In the genomic region with DNA sequence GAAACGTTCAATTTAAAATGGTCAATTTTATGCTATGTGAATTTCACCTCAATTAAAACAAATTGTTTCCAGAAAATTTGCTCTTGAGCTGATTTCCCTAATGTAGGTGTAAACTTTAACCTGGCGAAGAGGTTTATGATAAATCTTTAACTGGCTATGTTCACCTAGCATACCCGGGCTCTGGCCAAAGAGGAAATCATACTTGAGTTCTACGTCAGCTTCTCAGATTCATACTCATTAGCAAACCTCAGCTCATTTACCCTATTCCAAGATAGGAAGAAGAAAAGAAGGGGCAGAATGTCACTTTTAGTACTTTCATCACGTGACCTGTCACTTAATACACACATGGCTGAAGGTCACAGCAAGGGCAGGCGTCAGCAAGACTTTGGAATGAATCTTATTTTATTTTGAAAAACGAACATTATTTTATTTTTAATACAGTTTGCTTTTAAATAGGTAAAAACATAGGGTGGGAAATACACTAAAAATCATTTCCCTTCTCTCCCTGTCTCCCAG, we compare ENCODE assay signal across 25 cellular contexts.
"Had no signal": no experiment of that assay in that cellular context is flagged by ENCODE, and none has a peak within 500 bp of the region (broad histone marks: within the 10 kb centered on the region; RNA-seq: fewer than 3 reads in every experiment).

No MANE protein-coding gene starts in this region.

- H3K9me3 ChIP-seq: suprapubic skin, tibial nerve had no signal

- DNase-seq: activated CD4-positive, alpha-beta T cell treated with anti-CD3 and anti-CD28 coated beads, Interleukin-2, amount 10 ng/mL, durations not matched to agents 7 days and 5 days; activated CD4-positive, CD25-positive, alpha-beta regulatory T cell treated with anti-CD3 and anti-CD28 coated beads, Interleukin-2, amount 50 U/mL, for 72 hours; activated CD8-positive, alpha-beta memory T cell treated with anti-CD3 and anti-CD28 coated beads, Interleukin-2, amount 10 ng/mL, durations not matched to agents 7 days and 5 days; activated CD8-positive, alpha-beta T cell treated with anti-CD3 and anti-CD28 coated beads for 36 hours; activated gamma-delta T cell; activated naive CD4-positive, alpha-beta T cell treated with anti-CD3 and anti-CD28 coated beads, Interleukin-2, amount 50 U/mL, for 16 hours; activated naive CD8-positive, alpha-beta T cell treated with anti-CD3 and anti-CD28 coated beads, Interleukin-2, amount 50 U/mL, for 24 hours; caudate nucleus; effector CD8-positive, alpha-beta T cell; foreskin keratinocyte; hippocampal formation; left lung; mammary epithelial cell; natural killer cell; psoas muscle; sigmoid colon; stimulated activated CD4-positive, alpha-beta T cell treated with anti-CD3 and anti-CD28 coated beads, Interleukin-15, amount 100 ng/mL, for 24 hours; stomach; T-helper 1 cell; WERI-Rb-1 had no signal

- FAIRE-seq: TTC549 had no signal

- ATAC-seq: activated CD8-positive, alpha-beta memory T cell treated with anti-CD3 and anti-CD28 coated beads, Interleukin-2, amount 10 ng/mL, durations not matched to agents 7 days and 5 days; activated CD8-positive, alpha-beta T cell treated with anti-CD3 and anti-CD28 coated beads for 36 hours; activated naive CD8-positive, alpha-beta T cell treated with anti-CD3 and anti-CD28 coated beads, Interleukin-2, amount 50 U/mL, for 24 hours; foreskin keratinocyte; left lung; natural killer cell; stimulated activated memory B cell treated with anti-CD40 and anti-IgM and Interleukin-4, amounts not matched to agents 10 μg/mL and 1 μg/mL and 100 μg/mL, for 72 hours had no signal

- H3K4me3 ChIP-seq: left lung, psoas muscle, sigmoid colon, smooth muscle cell, stomach, suprapubic skin, tibial nerve had no signal

- H3K27ac ChIP-seq: foreskin keratinocyte, left lung, psoas muscle, sigmoid colon, stomach, suprapubic skin, tibial nerve, WERI-Rb-1 had no signal

- H3K4me1 ChIP-seq: foreskin keratinocyte, left lung, sigmoid colon, stomach, suprapubic skin had no signal

- H3K27me3 ChIP-seq: foreskin keratinocyte, left lung, sigmoid colon, stomach, suprapubic skin, tibial nerve had no signal

- H3K36me3 ChIP-seq: left lung, sigmoid colon, suprapubic skin, tibial nerve, WERI-Rb-1 had no signal
